8 cellular contexts compared by ENCODE assay signal in the genomic region with DNA sequence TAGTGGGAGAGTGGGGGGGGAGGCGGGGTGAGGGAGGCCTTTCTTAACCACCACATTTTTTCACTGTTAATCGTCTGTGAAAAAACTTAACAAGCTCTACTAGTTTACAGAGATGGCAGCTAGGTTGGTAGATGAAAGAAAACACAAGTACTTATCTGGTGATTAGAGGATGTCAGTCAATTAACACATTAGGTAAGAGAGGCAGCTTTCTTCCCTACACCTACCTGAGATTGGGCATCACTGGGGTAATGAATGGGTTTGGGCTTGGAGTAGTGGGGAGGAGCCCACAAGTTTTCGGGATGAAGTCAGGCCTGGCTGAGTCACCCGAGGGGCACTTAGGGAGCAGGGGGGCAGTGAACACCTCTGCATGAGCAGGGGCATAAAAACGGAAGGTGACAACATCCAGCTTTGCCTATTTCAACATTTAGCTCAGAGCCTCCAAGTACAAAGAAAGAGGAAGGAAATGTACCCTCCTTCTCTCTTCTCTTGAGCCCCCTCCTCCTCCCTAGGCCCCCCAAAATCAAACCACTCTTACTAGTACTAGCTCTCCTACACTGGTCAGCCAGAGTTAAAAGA. TPM values are rescaled to one million over a fixed set of nuclear protein-coding genes. Genes with fewer than 3 reads are reported as not detected.
DNase-seq lines count a peak whose midpoint lies in the region; ATAC-seq and TF ChIP-seq lines count a peak whose summit lies in the region.

No MANE protein-coding gene starts in this region.

- H3K27ac Mint-ChIP-seq in stimulated activated effector memory CD8-positive, alpha-beta T cell treated with anti-CD3 and anti-CD28 coated beads, Interleukin-12 subunit alpha, Interleukin-12 subunit beta, amount 100 ng/mL, for 72 hours = peak overlapping the region; percentile 77

- H3K79me2 ChIP-seq in SK-N-SH (ENCODE audit: insufficient read depth) (peaks cover 68% of the 10 kb centered on the region), OCI-LY3 (ENCODE audit: low read length) (peaks cover 76% of the 10 kb centered on the region)

- H3K9me2 ChIP-seq in SK-N-SH = no peaks in the 10 kb centered on the region

- H3K9me3 Mint-ChIP-seq in stimulated activated effector memory CD8-positive, alpha-beta T cell treated with anti-CD3 and anti-CD28 coated beads, Interleukin-12 subunit alpha, Interleukin-12 subunit beta, amount 100 ng/mL, for 72 hours = no peaks in the 10 kb centered on the region

- H3K36me3 ChIP-seq in SK-N-SH (replicated peaks in 1 of 2; ENCODE audit: control insufficient read depth in 1 of 2, insufficient read depth in 2 of 2, low read length in 1 of 2) = peaks cover 9 to 10% of the 10 kb centered on the region in 2 experiments
- peaks cover 24% of the 10 kb centered on the region for H3K36me3 ChIP-seq in OCI-LY3 (replicated peaks; ENCODE audit: low read depth, low read length)
- peaks cover 19% of the 10 kb centered on the region for H3K36me3 ChIP-seq in lower lobe of right lung

- H3K4me3 ChIP-seq in SK-N-SH (ENCODE audit: low read depth in 2 of 2, low read length in 1 of 2) (no peak overlapping the region; a peak in 1 of 4 replicates), OCI-LY3 (ENCODE audit: low read length) (peak overlapping the region; percentile 85), epithelial cell of esophagus (ENCODE audit: low read length) (no peak overlapping the region), lower lobe of right lung (no peak overlapping the region)

- H3K27ac ChIP-seq in SK-N-SH (ENCODE audit: low read depth in 2 of 2, low read length in 1 of 2) = peak overlapping the region in 1 of 2 experiments; percentile 53; a peak in 3 of 4 replicates
- H3K27ac ChIP-seq in OCI-LY3 (ENCODE audit: low read length) = no peak overlapping the region
- no peak overlapping the region for H3K27ac ChIP-seq in lower lobe of right lung

- POLR2A ChIA-PET in SK-N-SH (lab: Yijun Ruan, JAX) = no interaction called here

- peak overlapping the region; percentile 85 for H3K4me3 Mint-ChIP-seq in stimulated activated effector memory CD8-positive, alpha-beta T cell treated with anti-CD3 and anti-CD28 coated beads, Interleukin-12 subunit alpha, Interleukin-12 subunit beta, amount 100 ng/mL, for 72 hours

- TF ChIP-seq RAD21 in SK-N-SH (IDR thresholded peaks at IDR 0.05; ENCODE audit: low read length) = no peak

- DNase-seq in SK-N-SH (no peak), epithelial cell of esophagus (ENCODE audit: low read depth) (peak; percentile 85), lower lobe of right lung (no peak), NCI-H524 (lab: John Stamatoyannopoulos, UW) (no peak)
- DNase-seq in stimulated activated effector memory CD8-positive, alpha-beta T cell treated with anti-CD3 and anti-CD28 coated beads, Interleukin-12 subunit alpha, Interleukin-12 subunit beta, amount 100 ng/mL, for 72 hours (ENCODE audit: low spot score in 2 of 2) = no peak

- WGBS in SK-N-SH (ENCODE audit: low lambda C conversion rate) = 34% methylated on average over 5 of the region's 5 CpGs

- ATAC-seq in SK-N-SH treated with all-trans-retinoic acid at 6 μM for 48 hours = no peak
- no peak for ATAC-seq in stimulated activated effector memory CD8-positive, alpha-beta T cell treated with anti-CD3 and anti-CD28 coated beads, Interleukin-12 subunit alpha, Interleukin-12 subunit beta, amount 100 ng/mL, for 72 hours
- no peak for ATAC-seq in lower lobe of right lung
- ATAC-seq in GM19324 (IDR thresholded peaks at IDR 0.05; ENCODE audit: low FRiP score, unreplicated experiment) = no peak

- intact Hi-C loops in lower lobe of right lung (cut with DNase I) = no loop called here

- H3K4me1 ChIP-seq in SK-N-SH (ENCODE audit: control insufficient read depth in 1 of 2, insufficient read depth in 2 of 2, low read depth in 1 of 2, low read length in 1 of 2) = peaks cover 40 to 44% of the 10 kb centered on the region in 2 experiments; a peak in 3 of 4 replicates
- H3K4me1 ChIP-seq in OCI-LY3 (ENCODE audit: low read length) = peaks cover 36% of the 10 kb centered on the region
- peaks cover 52% of the 10 kb centered on the region for H3K4me1 ChIP-seq in lower lobe of right lung

- peak overlapping the region; percentile 91 for H3K4me2 ChIP-seq in SK-N-SH
- peak overlapping the region; percentile 93 for H3K4me2 ChIP-seq in OCI-LY3 (ENCODE audit: low read length)

- peaks cover 42% of the 10 kb centered on the region for H3K36me3 Mint-ChIP-seq in stimulated activated effector memory CD8-positive, alpha-beta T cell treated with anti-CD3 and anti-CD28 coated beads, Interleukin-12 subunit alpha, Interleukin-12 subunit beta, amount 100 ng/mL, for 72 hours

- no peak for TF ChIP-seq CTCF in SK-N-SH (IDR thresholded peaks at IDR 0.05)
- no peak for TF ChIP-seq CTCF in OCI-LY3 (IDR thresholded peaks at IDR 0.05; ENCODE audit: low read depth, low read length)
- no peak for TF ChIP-seq CTCF in epithelial cell of esophagus (IDR thresholded peaks at IDR 0.05; ENCODE audit: insufficient read depth, low read depth, low read length, missing control alignments)
- TF ChIP-seq CTCF in lower lobe of right lung (IDR thresholded peaks at IDR 0.05) = no peak

- peaks cover 13% of the 10 kb centered on the region for H4K20me1 ChIP-seq in SK-N-SH (ENCODE audit: insufficient read depth)
- peaks cover 55% of the 10 kb centered on the region for H4K20me1 ChIP-seq in OCI-LY3 (ENCODE audit: insufficient read depth, low read length)

- H3F3A ChIP-seq in SK-N-SH (replicated peaks; ENCODE audit: insufficient read depth) = peaks cover 21% of the 10 kb centered on the region

- no peak for TF ChIP-seq EP300 in SK-N-SH (IDR thresholded peaks at IDR 0.05; ENCODE audit: borderline replicate concordance in 1 of 2, low read depth in 1 of 2, low read length in 1 of 2)

- no peaks in the 10 kb centered on the region for H3K9me3 ChIP-seq in SK-N-SH
- H3K9me3 ChIP-seq in OCI-LY3 (ENCODE audit: insufficient read depth, low read length) = no peaks in the 10 kb centered on the region
- H3K9me3 ChIP-seq in lower lobe of right lung = no peaks in the 10 kb centered on the region

- H3K4me1 Mint-ChIP-seq in stimulated activated effector memory CD8-positive, alpha-beta T cell treated with anti-CD3 and anti-CD28 coated beads, Interleukin-12 subunit alpha, Interleukin-12 subunit beta, amount 100 ng/mL, for 72 hours = peaks cover 49% of the 10 kb centered on the region

- H2AFZ ChIP-seq in SK-N-SH (ENCODE audit: low read depth) (no peak overlapping the region), OCI-LY3 (ENCODE audit: low read depth, low read length) (no peak overlapping the region)

- H3K27me3 ChIP-seq in SK-N-SH (ENCODE audit: insufficient read depth) = no peaks in the 10 kb centered on the region
- H3K27me3 ChIP-seq in OCI-LY3 (ENCODE audit: low read depth, low read length) = no peaks in the 10 kb centered on the region
- no peaks in the 10 kb centered on the region for H3K27me3 ChIP-seq in lower lobe of right lung (ENCODE audit: low read depth)

- CTCF ChIA-PET in SK-N-SH (lab: Yijun Ruan, JAX) = interaction anchor here (1.0 to 2.8 kb wide), 4 partner anchors 11 to 347 kb away, joined by 3 to 13 read pairs (median 4); no protein-coding TSS in a partner anchor

- H3K9ac ChIP-seq in SK-N-SH (peak overlapping the region; percentile 76; the same call in 1 of the 2 replicates), OCI-LY3 (ENCODE audit: low read length) (peak overlapping the region; percentile 86)

TF ChIP-seq in SK-N-SH, 30 proteins besides CTCF, POLR2A, EP300 and RAD21:
- TF ChIP-seq FOSL2 (IDR thresholded peaks at IDR 0.05; ENCODE audit: borderline replicate concordance, low read depth) (peak; percentile 57; the same call in 1 of the 2 replicates), ELF1 (IDR thresholded peaks at IDR 0.05) (no peak), CHD2 (IDR thresholded peaks at IDR 0.05; ENCODE audit: low read length, partially characterized antibody) (no peak), PBX3 (IDR thresholded peaks at IDR 0.05) (no peak), FOXJ3 (CRISPR knock-in tag; IDR thresholded peaks at IDR 0.05) (no peak), JUND (IDR thresholded peaks at IDR 0.05) (peak; percentile 47)

TF ChIP-seq in SK-N-SH treated with all-trans-retinoic acid at 6 μM for 48 hours, 23 proteins besides CTCF, POLR2A, EP300 and RAD21:
- TF ChIP-seq RARB (CRISPR knock-in tag; IDR thresholded peaks at IDR 0.05) (no peak), CSRNP3 (CRISPR knock-in tag; IDR thresholded peaks at IDR 0.05) (no peak), GLIS3 (CRISPR knock-in tag; IDR thresholded peaks at IDR 0.05) (no peak), OSR1 (CRISPR knock-in tag; IDR thresholded peaks at IDR 0.05) (no peak), ZNF8 (CRISPR knock-in tag; IDR thresholded peaks at IDR 0.05) (no peak), CSDC2 (CRISPR knock-in tag; IDR thresholded peaks at IDR 0.05) (no peak), ZFP30 (CRISPR knock-in tag; IDR thresholded peaks at IDR 0.05) (no peak), TOX (CRISPR knock-in tag; IDR thresholded peaks at IDR 0.05; ENCODE audit: borderline replicate concordance) (no peak), ZC3H10 (CRISPR knock-in tag; IDR thresholded peaks at IDR 0.05) (no peak)

RNA-seq across cellular contexts. Expression of gene LBR, which starts 2.5 kb away (rescaled TPM):
- polyA plus RNA-seq in SK-N-SH (2012; rRNA removed) = 10.6 and 11.7 TPM in 2 replicates
- polyA plus RNA-seq in SK-N-SH (2012; cell fraction: cytosol; rRNA removed) = 10.0 and 10.7 TPM in 2 replicates
- 19.0 and 22.4 TPM in 2 replicates for polyA plus RNA-seq in SK-N-SH (2012; cell fraction: nucleus; rRNA removed)
- 56.4 TPM for total RNA-seq in lower lobe of right lung
